10 cellular contexts compared by ENCODE assay signal in genomic region chr15:70141376-70142071, GRCh38. TPM values are rescaled to one million over a fixed set of nuclear protein-coding genes. Genes with fewer than 3 reads are reported as not detected.
DNase-seq lines count a peak whose midpoint lies in the region; ATAC-seq and TF ChIP-seq lines count a peak whose summit lies in the region.
"Had no signal": no experiment of that assay in that cellular context is flagged by ENCODE, and none has a peak within 500 bp of the region (broad histone marks: within the 10 kb centered on the region; RNA-seq: fewer than 3 reads in every experiment).

No MANE protein-coding gene starts in this region.

- H3K9me2 ChIP-seq in Loucy (replicated peaks; ENCODE audit: low read depth, low read length), result no peaks in the 10 kb centered on the region

- BruUV-seq in A673 (replicated peaks; lab: Mats Ljungman, UMichigan), result no TSS peak

- peak overlapping the region; percentile 41 for H3K4me3 ChIP-seq in CD8-positive, alpha-beta T cell (ENCODE audit: low read depth, low read length)
- H3K4me3 ChIP-seq in Loucy (ENCODE audit: low read length, poor library complexity, severe bottlenecking) (peak overlapping the region; percentile 10), choroid plexus epithelial cell (ENCODE audit: low read depth, low read length) (no peak overlapping the region), A673 (ENCODE audit: low read depth, low read length, poor library complexity, severe bottlenecking) (no peak overlapping the region)

- ATAC-seq in CD8-positive, alpha-beta T cell, result peak; percentile 38

- no peaks in the 10 kb centered on the region for H3K36me3 Mint-ChIP-seq in CD8-positive, alpha-beta T cell

- H2AFZ ChIP-seq in Loucy (ENCODE audit: low read length), result no peak overlapping the region

- no peaks in the 10 kb centered on the region for H3K9me3 Mint-ChIP-seq in CD8-positive, alpha-beta T cell
- H3K9me3 Mint-ChIP-seq: neural crest cell had no signal

- DNase-seq in CD8-positive, alpha-beta T cell, result no peak
- DNase-seq in choroid plexus epithelial cell (ENCODE audit: low read depth), result no peak
- peak; percentile 55 for DNase-seq in posterior vena cava (ENCODE audit: low spot score)
- DNase-seq in caudate nucleus (lab: John Stamatoyannopoulos, UW), result no peak
- no peak for DNase-seq in NCI-H187 (lab: John Stamatoyannopoulos, UW)
- no peak for DNase-seq in NCI-H2196 treated with DMSO at 0.1 percent for 48 hours (lab: John Stamatoyannopoulos, UW; ENCODE audit: unreplicated experiment)
- no peak for DNase-seq in A673 (ENCODE audit: low spot score)

- H3K27me3 Mint-ChIP-seq in CD8-positive, alpha-beta T cell (ENCODE audit: low read depth), result peaks cover 2% of the 10 kb centered on the region

- H3K36me3 ChIP-seq in CD8-positive, alpha-beta T cell (ENCODE audit: insufficient read depth, low read length), result no peaks in the 10 kb centered on the region
- no peaks in the 10 kb centered on the region for H3K36me3 ChIP-seq in Loucy (ENCODE audit: insufficient read depth, low read length)
- H3K36me3 ChIP-seq in A673 (ENCODE audit: insufficient read depth, low read length, poor library complexity, severe bottlenecking), result no peaks in the 10 kb centered on the region

- no peak for TF ChIP-seq CTCF in CD8-positive, alpha-beta T cell (IDR thresholded peaks at IDR 0.05)
- TF ChIP-seq CTCF in Loucy (conservative IDR thresholded peaks at IDR 0.05; ENCODE audit: low read length) (no peak), choroid plexus epithelial cell (conservative IDR thresholded peaks at IDR 0.05; ENCODE audit: low read depth, low read length) (peak; percentile 26), A673 (conservative IDR thresholded peaks at IDR 0.05; ENCODE audit: low read depth, low read length) (no peak)

- intact Hi-C loops in CD8-positive, alpha-beta T cell (cut with DNase I, micrococcal nuclease), result no loop called here
- intact Hi-C loops in posterior vena cava (cut with DNase I) (no loop called here), A673 (cut with micrococcal nuclease; ENCODE audit: unreplicated experiment) (no loop called here)

- H3K4me2 ChIP-seq in Loucy (ENCODE audit: low read depth, low read length, poor library complexity, severe bottlenecking), result peak overlapping the region; percentile 48

- no peak overlapping the region for H3K27ac ChIP-seq in CD8-positive, alpha-beta T cell (ENCODE audit: low read depth, low read length)
- H3K27ac ChIP-seq in caudate nucleus (ENCODE audit: low read depth, low read length) (no peak overlapping the region), A673 (ENCODE audit: low read depth, low read length, poor library complexity, severe bottlenecking) (no peak overlapping the region)
- H3K27ac ChIP-seq: foreskin keratinocyte had no signal

- H3K4me1 Mint-ChIP-seq in CD8-positive, alpha-beta T cell (ENCODE audit: low read depth), result peaks cover 28% of the 10 kb centered on the region

- H3K4me3 Mint-ChIP-seq in CD8-positive, alpha-beta T cell, result peak overlapping the region; percentile 70
- H3K4me3 Mint-ChIP-seq: neural crest cell had no signal

- H4K20me1 ChIP-seq in Loucy (ENCODE audit: insufficient read depth, low read length, poor library complexity, severe bottlenecking), result no peaks in the 10 kb centered on the region

- H3K4me1 ChIP-seq in CD8-positive, alpha-beta T cell (ENCODE audit: insufficient read depth, low read length), result peaks cover 21% of the 10 kb centered on the region
- peaks cover 37% of the 10 kb centered on the region for H3K4me1 ChIP-seq in Loucy (ENCODE audit: insufficient read depth, low read length, poor library complexity, severe bottlenecking)
- H3K4me1 ChIP-seq in A673 (ENCODE audit: insufficient read depth, low read length, poor library complexity, severe bottlenecking), result peaks cover 8% of the 10 kb centered on the region
- H3K4me1 ChIP-seq: foreskin keratinocyte had no signal

- H3K27ac Mint-ChIP-seq in CD8-positive, alpha-beta T cell, result peak overlapping the region; percentile 69

- H3F3A ChIP-seq in Loucy (ENCODE audit: low read depth), result no peaks in the 10 kb centered on the region

- no peaks in the 10 kb centered on the region for H3K79me2 ChIP-seq in Loucy (ENCODE audit: insufficient read depth, low read length)

- H3K27me3 ChIP-seq in CD8-positive, alpha-beta T cell (ENCODE audit: insufficient read depth, low read length), result no peaks in the 10 kb centered on the region
- no peaks in the 10 kb centered on the region for H3K27me3 ChIP-seq in Loucy (ENCODE audit: insufficient read depth, low read length, poor library complexity, severe bottlenecking)
- H3K27me3 ChIP-seq in A673 (replicated peaks; ENCODE audit: insufficient read depth, low read depth, low read length, poor library complexity), result no peaks in the 10 kb centered on the region

- CTCF ChIA-PET in CD8-positive, alpha-beta T cell (lab: Charles Lee), result interaction anchor here (1.4 kb wide), 1 partner anchor 44 kb away, joined by 4 read pairs; the partner anchor contains the start of gene TLE3
- CTCF ChIA-PET in A673 (lab: Charles Lee), result no interaction called here

- H3K9me3 ChIP-seq in CD8-positive, alpha-beta T cell (ENCODE audit: low read length), result no peaks in the 10 kb centered on the region
- H3K9me3 ChIP-seq in Loucy (ENCODE audit: insufficient read depth, low read depth, low read length) (no peaks in the 10 kb centered on the region), A673 (ENCODE audit: low read depth, low read length, poor library complexity, severe bottlenecking) (no peaks in the 10 kb centered on the region)

- H3K9ac ChIP-seq in Loucy (ENCODE audit: low read depth, low read length, poor library complexity, severe bottlenecking), result peak overlapping the region; percentile 18

- POLR2A ChIA-PET in CD8-positive, alpha-beta T cell (lab: Charles Lee), result interaction anchor here (1.7 kb wide), 1 partner anchor 8 kb away, joined by 3 read pairs; no protein-coding TSS in a partner anchor
- POLR2A ChIA-PET in A673 (lab: Charles Lee; ENCODE audit: low non-redundant PET), result interaction anchor here (0.7 kb wide), 1 partner anchor 235 kb away, joined by 4 read pairs; no protein-coding TSS in a partner anchor

RNA-seq across cellular contexts. Expression of gene TLE3, which starts 43.8 kb away (rescaled TPM):
- 100 to 1,000 TPM; 198 to 201 TPM for total RNA-seq in CD8-positive, alpha-beta T cell
- 10 to 100 TPM; 45.5 to 50.9 TPM for total RNA-seq in posterior vena cava
- 90.4 and 98.1 TPM in 2 replicates for total RNA-seq in A673 (2021)

Comparison
In these comparisons a context has a peak if more than half of its experiments do, and no peak if none do; other contexts are left out.
1. H3K4me3 ChIP-seq: peak in CD8-positive, alpha-beta T cell (single experiment) and Loucy (single experiment); none in choroid plexus epithelial cell (single experiment) and A673 (single experiment).